ENCODE assay signal across 7 cellular contexts in genomic region chrX:37541991-37542390, GRCh38. TPM values are rescaled to one million over a fixed set of nuclear protein-coding genes. Genes with fewer than 3 reads are reported as not detected.
"Had no signal": no experiment of that assay in that cellular context is flagged by ENCODE, and none has a peak within 500 bp of the region (broad histone marks: within the 10 kb centered on the region; RNA-seq: fewer than 3 reads in every experiment).

No MANE protein-coding gene starts in this region.

- H3K4me3 ChIP-seq: K562 had no signal

- H3K27ac Mint-ChIP-seq: IgD-negative memory B cell had no signal

- H3K36me3 Mint-ChIP-seq: IgD-negative memory B cell had no signal

- H3K27ac ChIP-seq: HL-60 had no signal

- FAIRE-seq: HepG2, HTR-8/SVneo, K562 had no signal

- DNase-seq: IMR-90, KBM-7 had no signal

RNA-seq across cellular contexts. Expression of gene LANCL3, which starts 29.5 kb away (rescaled TPM):
- total RNA-seq: HepG2, IMR-90 had no signal
- polyA plus RNA-seq: HepG2, IMR-90 had no signal
